In the genomic region with DNA sequence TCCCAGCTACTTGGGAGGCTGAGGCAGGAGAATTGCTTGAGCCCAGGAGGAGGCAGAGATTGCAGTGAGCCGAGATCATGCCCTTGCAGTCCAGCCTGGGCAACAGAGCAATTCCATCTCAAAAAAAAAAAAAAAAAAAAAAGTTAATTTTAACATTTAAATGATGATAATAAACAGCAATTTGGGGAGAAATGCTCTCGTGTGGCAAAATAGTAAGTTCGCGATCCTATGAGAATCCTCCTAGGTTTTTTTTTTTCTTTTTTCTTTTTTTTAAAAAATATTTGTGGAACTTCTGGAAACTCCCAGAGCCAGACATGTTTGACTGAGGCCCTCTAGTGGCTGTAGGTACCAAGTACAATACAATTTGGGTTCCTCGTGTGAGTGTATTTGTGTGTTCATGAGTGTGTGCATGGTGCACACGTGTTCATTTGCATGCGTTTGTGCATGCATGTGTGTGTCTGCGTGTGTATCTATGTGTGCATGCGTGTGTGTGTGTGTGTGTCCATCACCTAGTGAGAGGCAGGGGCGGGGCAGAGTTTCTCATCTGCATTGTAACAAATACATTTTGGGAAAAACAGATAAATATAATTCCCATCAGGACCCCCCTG, we compare ENCODE assay signal across 8 cellular contexts. TPM values are rescaled to one million over a fixed set of nuclear protein-coding genes. Genes with fewer than 3 reads are reported as not detected.
DNase-seq lines count a peak whose midpoint lies in the region; ATAC-seq, FAIRE-seq and TF ChIP-seq lines count a peak whose summit lies in the region.

No MANE protein-coding gene starts in this region.

- no peaks in the 10 kb centered on the region; the same call in 1 of the 2 replicates for H3K4me1 ChIP-seq in H9 (ENCODE audit: insufficient read depth, low read length)
- no peaks in the 10 kb centered on the region for H3K4me1 ChIP-seq in foreskin keratinocyte
- no peaks in the 10 kb centered on the region for H3K4me1 ChIP-seq in pancreas

- H3K14ac ChIP-seq in H9 (ENCODE audit: insufficient read depth, low read length), result no peak overlapping the region

- H3K36me3 Mint-ChIP-seq in H9 (ENCODE audit: insufficient read depth in 1 of 3, low read depth in 3 of 3), result no peaks in the 10 kb centered on the region
- H3K36me3 Mint-ChIP-seq in activated T-cell treated with anti-CD3 and anti-CD28 coated beads, Interleukin-2, amount 50 U/mL, for 72 hours (ENCODE audit: insufficient read depth in 2 of 2), result no peaks in the 10 kb centered on the region

- H3T11ph ChIP-seq in H9 (ENCODE audit: low read length), result no peak overlapping the region

- H3K9me3 Mint-ChIP-seq in H9, result no peaks in the 10 kb centered on the region
- H3K9me3 Mint-ChIP-seq in activated T-cell treated with anti-CD3 and anti-CD28 coated beads, Interleukin-2, amount 50 U/mL, for 72 hours, result no peaks in the 10 kb centered on the region

- no peak overlapping the region for H3K9ac ChIP-seq in H9 (ENCODE audit: extremely low read depth, insufficient read length, low read length)

- H2BK12ac ChIP-seq in H9 (ENCODE audit: insufficient read length, low read depth, low read length), result no peak overlapping the region

- peaks cover 44% of the 10 kb centered on the region for H3K27me3 Mint-ChIP-seq in H9 (ENCODE audit: low read depth)
- H3K27me3 Mint-ChIP-seq in activated T-cell treated with anti-CD3 and anti-CD28 coated beads, Interleukin-2, amount 50 U/mL, for 72 hours (ENCODE audit: low read depth), result peaks cover 6% of the 10 kb centered on the region

- no peaks in the 10 kb centered on the region for H3K9me3 ChIP-seq in H9 (ENCODE audit: control insufficient read depth, low read depth, low read length)
- no peaks in the 10 kb centered on the region for H3K9me3 ChIP-seq in pancreas

- H3K4ac ChIP-seq in H9 (ENCODE audit: low read depth, low read length), result no peak overlapping the region

- no peak overlapping the region for H3K27ac Mint-ChIP-seq in H9
- H3K27ac Mint-ChIP-seq in activated T-cell treated with anti-CD3 and anti-CD28 coated beads, Interleukin-2, amount 50 U/mL, for 72 hours, result no peak overlapping the region

- 0 out of 5 replicates have a peak overlapping the region, but pooled peaks of 1 of the 2 experiments have one; percentile 41 for H3K4me3 Mint-ChIP-seq in H9
- no peak overlapping the region for H3K4me3 Mint-ChIP-seq in activated T-cell treated with anti-CD3 and anti-CD28 coated beads, Interleukin-2, amount 50 U/mL, for 72 hours

- H4K8ac ChIP-seq in H9 (replicated peaks; ENCODE audit: insufficient read length, low read depth, low read length), result no peak overlapping the region

- H3K18ac ChIP-seq in H9 (ENCODE audit: insufficient read length, low read depth, low read length), result no peak overlapping the region

- no peak overlapping the region for H2BK15ac ChIP-seq in H9 (ENCODE audit: low read depth, low read length)

- H3K56ac ChIP-seq in H9 (ENCODE audit: insufficient read length, low read depth, low read length), result no peak overlapping the region

- H4K20me1 ChIP-seq in H9 (ENCODE audit: control insufficient read depth, insufficient read depth, insufficient read length), result no peaks in the 10 kb centered on the region

- no peak overlapping the region for H2AFZ ChIP-seq in H9 (ENCODE audit: low read length)

- TF ChIP-seq CTCF in H9 (conservative IDR thresholded peaks at IDR 0.05), result peak; percentile 84
- TF ChIP-seq CTCF in foreskin keratinocyte (conservative IDR thresholded peaks at IDR 0.05), result peak; percentile 85
- peak; percentile 39 to 74 (median 56) for TF ChIP-seq CTCF in pancreas (IDR thresholded peaks at IDR 0.05)

- no peak overlapping the region for H3K4me3 ChIP-seq in pancreas

- WGBS in H9 (ENCODE audit: extremely low coverage, insufficient read length, low lambda C conversion rate), result no CpG with 5 or more reads among the region's 10 CpGs
- WGBS in pancreas, 2 donors, result 4 to 5% methylated on average over 10 of the region's 10 CpGs

- no peak overlapping the region for H2BK20ac ChIP-seq in H9 (ENCODE audit: low read depth, low read length, poor library complexity, severe bottlenecking)

- no peak for FAIRE-seq in pancreas (lab: Jason Lieb, UNC)

- no peaks in the 10 kb centered on the region for H3K23me2 ChIP-seq in H9 (ENCODE audit: insufficient read length, low read depth, low read length, poor library complexity, severe bottlenecking)

- peak overlapping the region; percentile 70 for H4K5ac ChIP-seq in H9 (ENCODE audit: insufficient read length, low read depth, low read length)

- H3K79me1 ChIP-seq in H9 (ENCODE audit: insufficient read depth, low read depth, low read length, poor library complexity, severe bottlenecking), result no peaks in the 10 kb centered on the region

- no peak overlapping the region for H4K91ac ChIP-seq in H9 (ENCODE audit: insufficient read length, low read depth, low read length)

- H3K27ac ChIP-seq in H9 (ENCODE audit: insufficient read length, low read depth, low read length) (no peak overlapping the region), foreskin keratinocyte (no peak overlapping the region), pancreas (no peak overlapping the region)

- H2BK120ac ChIP-seq in H9 (ENCODE audit: low read depth, low read length, poor library complexity, severe bottlenecking), result no peak overlapping the region

- no peaks in the 10 kb centered on the region; the same call in 1 of the 2 replicates for H3K27me3 ChIP-seq in H9 (ENCODE audit: insufficient read depth, low read length)
- peaks cover 11% of the 10 kb centered on the region for H3K27me3 ChIP-seq in foreskin keratinocyte
- H3K27me3 ChIP-seq in pancreas, result no peaks in the 10 kb centered on the region

- no peak overlapping the region for H3K4me2 ChIP-seq in H9 (ENCODE audit: insufficient read depth, insufficient read length, low read length)

- no peak overlapping the region for H2AK5ac ChIP-seq in H9 (ENCODE audit: insufficient read length, low read length)

- no peak overlapping the region for H3K23ac ChIP-seq in H9 (ENCODE audit: insufficient read length, low read depth, low read length)

- peak; percentile 57 for DNase-seq in COR-L47 (lab: John Stamatoyannopoulos, UW)
- DNase-seq in H9, result no peak
- DNase-seq in NCI-H526 treated with DMSO at 0.1 percent for 48 hours (lab: John Stamatoyannopoulos, UW), result peak; percentile 29
- peak; percentile 33 to 35 for DNase-seq in activated T-cell treated with anti-CD3 and anti-CD28 coated beads, Interleukin-2, amount 50 U/mL, for 72 hours
- peak; percentile 27 to 54 for DNase-seq in foreskin keratinocyte
- DNase-seq in pancreas, result peak in 3 of 6 donors; percentile 24 to 52 (median 31)
- DNase-seq in occipital lobe (lab: John Stamatoyannopoulos, UW), result no peak

- intact Hi-C loops in pancreas (cut with DNase I), result loop anchor here in 1 of 3 donors (5.0 kb wide), 1 partner anchor 114 kb away; no protein-coding TSS in a partner anchor

- H2BK5ac ChIP-seq in H9 (ENCODE audit: insufficient read length, low read length), result no peak overlapping the region

- peak; percentile 49 to 57 for ATAC-seq in activated T-cell treated with anti-CD3 and anti-CD28 coated beads, Interleukin-2, amount 50 U/mL, for 72 hours (replicated peaks in 1 of 2)
- no peak for ATAC-seq in foreskin keratinocyte
- ATAC-seq in pancreas, result peak; percentile 68 to 92 (median 86)
- no peak for ATAC-seq in HG02642 (IDR thresholded peaks at IDR 0.05; ENCODE audit: poor library complexity, unreplicated experiment)

- no peaks in the 10 kb centered on the region for H3K4me1 Mint-ChIP-seq in H9
- peaks cover 9% of the 10 kb centered on the region for H3K4me1 Mint-ChIP-seq in activated T-cell treated with anti-CD3 and anti-CD28 coated beads, Interleukin-2, amount 50 U/mL, for 72 hours (ENCODE audit: low read depth)

- H3K79me2 ChIP-seq in H9 (ENCODE audit: insufficient read depth, low read length), result no peaks in the 10 kb centered on the region

- H3K36me3 ChIP-seq in pancreas, result no peaks in the 10 kb centered on the region

RNA-seq across cellular contexts. Expression of gene TMPRSS9, which starts 31.2 kb away (rescaled TPM):
- total RNA-seq in H9 (2021) (0.24 and 0.33 TPM in 2 replicates), foreskin keratinocyte (not detected in 2 replicates), pancreas (under 1 TPM; 0.09 to 0.84 (median 0.58) TPM), occipital lobe (0.16 TPM)
- under 1 TPM in 1 of 2 donors, not detected in 1; 0.19 TPM for total RNA-seq in activated T-cell treated with anti-CD3 and anti-CD28 coated beads, Interleukin-2, amount 50 U/mL, for 72 hours
- polyA plus RNA-seq in foreskin keratinocyte (not detected in 2 replicates), pancreas (under 1 TPM; 0.14 to 0.84 TPM)

RNA-seq across cellular contexts. Expression of gene TIMM13, which starts 36.2 kb away (rescaled TPM):
- total RNA-seq in H9 (2021) (214 and 219 TPM in 2 replicates), foreskin keratinocyte (130 and 149 TPM in 2 replicates), pancreas (10 to 100 TPM; 37.7 to 71.8 (median 48.2) TPM), occipital lobe (16.2 TPM)
- 10 to 100 TPM; 51.4 to 54.0 TPM for total RNA-seq in activated T-cell treated with anti-CD3 and anti-CD28 coated beads, Interleukin-2, amount 50 U/mL, for 72 hours
- polyA plus RNA-seq in foreskin keratinocyte (280 and 281 TPM in 2 replicates), pancreas (10 to 100 TPM; 43.3 to 51.7 TPM)

Comparison
In these comparisons a context has a peak if more than half of its experiments do, and no peak if none do; other contexts are left out.
1. DNase-seq: peak in COR-L47 (single experiment), NCI-H526 treated with DMSO at 0.1 percent for 48 hours (single experiment), activated T-cell treated with anti-CD3 and anti-CD28 coated beads, Interleukin-2, amount 50 U/mL, for 72 hours (2 of 2) and foreskin keratinocyte (2 of 2); none in H9 (single experiment) and occipital lobe (single experiment).
2. ATAC-seq: peak in activated T-cell treated with anti-CD3 and anti-CD28 coated beads, Interleukin-2, amount 50 U/mL, for 72 hours (2 of 2) and pancreas (4 of 4); none in foreskin keratinocyte (single experiment) and HG02642 (single experiment).
3. Peak in every context shown above with its lines, with median percentiles within 50 percentile points of each other: CTCF ChIP-seq.